9 cellular contexts compared by ENCODE assay signal in genomic region chr1:233990486-233990885, GRCh38.
"Had no signal": no experiment of that assay in that cellular context is flagged by ENCODE, and none has a peak within 500 bp of the region (broad histone marks: within the 10 kb centered on the region; RNA-seq: fewer than 3 reads in every experiment).

No MANE protein-coding gene starts in this region.

- H3K27ac ChIP-seq: GM23248 had no signal

- DNase-seq: GM23248, GOT3, H9, HCEC 1CT, IMR-90, KG1 had no signal

- H3K9ac ChIP-seq: GM23248 had no signal

- H3K4me3 ChIP-seq: GM23248, K562 had no signal

- FAIRE-seq: H54, HTR-8/SVneo, K562 had no signal

- H2AFZ ChIP-seq: GM23248 had no signal

- ATAC-seq: K562 had no signal
